ENCODE assay signal across 9 cellular contexts in genomic region chr6:34465551-34466241, GRCh38. TPM values are rescaled to one million over a fixed set of nuclear protein-coding genes. Genes with fewer than 3 reads are reported as not detected.
DNase-seq lines count a peak whose midpoint lies in the region; ATAC-seq and TF ChIP-seq lines count a peak whose summit lies in the region.
"Had no signal": no experiment of that assay in that cellular context is flagged by ENCODE, and none has a peak within 500 bp of the region (broad histone marks: within the 10 kb centered on the region; RNA-seq: fewer than 3 reads in every experiment).

Gene PACSIN1 (plus strand): TSS chr6:34466076. CDS start chr6:34526306, 60,230 bp downstream.

- H3K9me3 ChIP-seq in stomach: no peaks in the 10 kb centered on the region

- no peak within 1 kb of the TSS for H3K27ac ChIP-seq in stomach
- H3K27ac ChIP-seq: SK-N-MC had no signal

- TF ChIP-seq CTCF in stomach (IDR thresholded peaks at IDR 0.05): no peak

- 2 to 5% (median 2%) methylated on average over 21 to 65 of the region's 65 CpGs for WGBS in stomach, 5 donors

- H3K36me3 ChIP-seq in stomach: no peaks in the 10 kb centered on the region

- peaks cover 12 to 16% (median 13%) of the 10 kb centered on the region in 4 donors for H3K4me1 ChIP-seq in stomach

- no peak for ATAC-seq in GM21526 (IDR thresholded peaks at IDR 0.05; ENCODE audit: low FRiP score, unreplicated experiment)

- no peak for TF ChIP-seq EP300 in stomach (IDR thresholded peaks at IDR 0.05)

- no peak for TF ChIP-seq POLR2A in stomach (IDR thresholded peaks at IDR 0.05)

- DNase-seq in Daoy (ENCODE audit: low read depth) (peak; percentile 34), NCI-H146 (lab: John Stamatoyannopoulos, UW) (peak; percentile 78), amygdala (lab: John Stamatoyannopoulos, UW) (peak in 36 of 56 donors; percentile 6 to 67 (median 32)), stomach (peak; percentile 50), GM19240 (ENCODE audit: insufficient read length, low spot score) (no peak), posterior vena cava (ENCODE audit: low spot score) (no peak)

- peaks cover 0 to 39% (median 18%) of the 10 kb centered on the region in 3 donors for H3K27me3 ChIP-seq in stomach

- intact Hi-C loops in stomach (cut with DNase I; ENCODE audit: low total_unique reads): no loop called here
- intact Hi-C loops in posterior vena cava (cut with DNase I): no loop called here

- H3K4me3 ChIP-seq in iPS-11a (ENCODE audit: low read depth, low read length) (peak within 1 kb of the TSS; percentile 51), stomach (peak within 1 kb of the TSS; percentile 43 to 59 (median 51))
- H3K4me3 ChIP-seq: SK-N-MC had no signal

RNA-seq across cellular contexts. Expression of gene PACSIN1, which starts in this region (rescaled TPM):
- not detected in 2 replicates for total RNA-seq in Daoy (2014; rRNA removed; shearing (Covaris generic))
- total RNA-seq in stomach (1 to 10 TPM in 1 of 5 donors, under 1 TPM in 2, not detected in 2; under 0.01 to 2.2 (median 0.37) TPM), posterior vena cava (under 1 TPM in 1 of 2 donors, not detected in 1; 0.09 TPM)
- polyA plus RNA-seq in stomach: 1 to 10 TPM in 1 of 3 donors, under 1 TPM in 2; 0.25 to 1.6 (median 0.61) TPM

Comparison
In these comparisons a context has a peak if more than half of its experiments do, and no peak if none do; other contexts are left out.
1. Peak in DNase-seq in Daoy; RNA of the gene not detected or under 1 TPM.
2. DNase-seq: peak in NCI-H146 (single experiment), amygdala (36 of 56) and stomach (single experiment); none in GM19240 (single experiment) and posterior vena cava (single experiment).